In genomic region chr17:17204635-17205231, GRCh38 we compare ENCODE assay signal across 9 cellular contexts. TPM values are rescaled to one million over a fixed set of nuclear protein-coding genes. Genes with fewer than 3 reads are reported as not detected.
A peak's percentile ranks its signal among the peaks of the same experiment; 100 is the strongest.
DNase-seq lines count a peak whose midpoint lies in the region; ATAC-seq and TF ChIP-seq lines count a peak whose summit lies in the region.
"Had no signal": no experiment of that assay in that cellular context is flagged by ENCODE, and none has a peak within 500 bp of the region (broad histone marks: within the 10 kb centered on the region; RNA-seq: fewer than 3 reads in every experiment).

No MANE protein-coding gene starts in this region.

- peak overlapping the region; percentile 95 for H3K27ac ChIP-seq in VCaP
- H3K27ac ChIP-seq in stomach: peak overlapping the region in 4 of 5 donors; percentile 78 to 95 (median 88)
- H3K27ac ChIP-seq: C4-2B had no signal

- peaks cover 22% of the 10 kb centered on the region for H3K36me3 Mint-ChIP-seq in T-helper 1 cell treated with Interleukin-12 subunit alpha and Interleukin-12 subunit beta and Interleukin-4 antibody, amounts not matched to agents 30 μg/mL and 1 μg/mL, for 36 hours (ENCODE audit: low read depth)

- WGBS in stomach, 5 donors: 40 to 76% (median 46%) methylated on average over 7 to 14 of the region's 14 CpGs

- TF ChIP-seq EP300 in stomach (IDR thresholded peaks at IDR 0.05): no peak

- no peaks in the 10 kb centered on the region for H3K27me3 Mint-ChIP-seq in T-helper 1 cell treated with Interleukin-12 subunit alpha and Interleukin-12 subunit beta and Interleukin-4 antibody, amounts not matched to agents 30 μg/mL and 1 μg/mL, for 36 hours (ENCODE audit: low read depth)

- peaks cover 23% of the 10 kb centered on the region for H3K4me1 Mint-ChIP-seq in T-helper 1 cell treated with Interleukin-12 subunit alpha and Interleukin-12 subunit beta and Interleukin-4 antibody, amounts not matched to agents 30 μg/mL and 1 μg/mL, for 36 hours (ENCODE audit: low read depth)

- no peaks in the 10 kb centered on the region for H3K9me3 Mint-ChIP-seq in T-helper 1 cell treated with Interleukin-12 subunit alpha and Interleukin-12 subunit beta and Interleukin-4 antibody, amounts not matched to agents 30 μg/mL and 1 μg/mL, for 36 hours

- H3K4me1 ChIP-seq in stomach: peaks cover 40 to 76% (median 61%) of the 10 kb centered on the region in 4 donors

- H3K4me3 ChIP-seq in fibroblast of pulmonary artery (replicated peaks; ENCODE audit: low read depth, low read length) (peak overlapping the region; percentile 53), stomach (peak overlapping the region; percentile 55 to 72 (median 58))

- no peaks in the 10 kb centered on the region for H3K27me3 ChIP-seq in stomach

- DNase-seq in T-helper 1 cell (no peak), fibroblast of pulmonary artery (ENCODE audit: low read depth) (no peak), stomach (no peak), KG1 (lab: John Stamatoyannopoulos, UW) (no peak)

- TF ChIP-seq CTCF in VCaP (conservative IDR thresholded peaks at IDR 0.05) (no peak), fibroblast of pulmonary artery (IDR thresholded peaks at IDR 0.05; ENCODE audit: low read length, missing control alignments) (no peak), stomach (IDR thresholded peaks at IDR 0.05) (no peak)

- H3K36me3 ChIP-seq in stomach: peaks cover 0 to 12% (median 8%) of the 10 kb centered on the region in 4 donors

- intact Hi-C loops in stomach (cut with DNase I; ENCODE audit: low total_unique reads): no loop called here

- H3K4me3 Mint-ChIP-seq in T-helper 1 cell treated with Interleukin-12 subunit alpha and Interleukin-12 subunit beta and Interleukin-4 antibody, amounts not matched to agents 30 μg/mL and 1 μg/mL, for 36 hours: peak overlapping the region; percentile 78

- peak overlapping the region; percentile 67 for H3K27ac Mint-ChIP-seq in T-helper 1 cell treated with Interleukin-12 subunit alpha and Interleukin-12 subunit beta and Interleukin-4 antibody, amounts not matched to agents 30 μg/mL and 1 μg/mL, for 36 hours

- ATAC-seq in GM19023 (IDR thresholded peaks at IDR 0.05; ENCODE audit: unreplicated experiment) (no peak), GM19467 (IDR thresholded peaks at IDR 0.05; ENCODE audit: unreplicated experiment) (no peak)

- H3K9me3 ChIP-seq in stomach: no peaks in the 10 kb centered on the region

- TF ChIP-seq POLR2A in stomach (IDR thresholded peaks at IDR 0.05): no peak

RNA-seq across cellular contexts. Expression of gene PLD6, which starts 1.4 kb away (rescaled TPM):
- 1 to 10 TPM in 3 of 5 donors, not detected in 2; 1.1 to 2.8 (median 1.3) TPM for total RNA-seq in stomach
- polyA plus RNA-seq in stomach: 1 to 10 TPM; 1.2 to 3.0 (median 1.5) TPM

RNA-seq across cellular contexts. Expression of gene FLCN, which starts 32.2 kb away (rescaled TPM):
- 100 to 1,000 TPM in 2 of 5 donors, 10 to 100 TPM in 3; 41.6 to 378 (median 65.8) TPM for total RNA-seq in stomach
- 10 to 100 TPM in 1 of 3 donors, 1 to 10 TPM in 2; 6.9 to 11.8 (median 9.8) TPM for polyA plus RNA-seq in stomach
